In genomic region chr17:66290097-66290722, GRCh38 we compare ENCODE assay signal across 11 cellular contexts. TPM values are rescaled to one million over a fixed set of nuclear protein-coding genes. Genes with fewer than 3 reads are reported as not detected.
DNase-seq lines count a peak whose midpoint lies in the region; ATAC-seq and TF ChIP-seq lines count a peak whose summit lies in the region.
"Had no signal": no experiment of that assay in that cellular context is flagged by ENCODE, and none has a peak within 500 bp of the region (broad histone marks: within the 10 kb centered on the region; RNA-seq: fewer than 3 reads in every experiment).

No MANE protein-coding gene starts in this region.

- H2AFZ ChIP-seq in SK-N-SH (ENCODE audit: low read depth): no peak overlapping the region

- DNase-seq in BE2C (peak; percentile 14), GM12865 (ENCODE audit: low read depth) (peak; percentile 15), SK-N-SH (peak; percentile 58), glomerular visceral epithelial cell (ENCODE audit: extremely low spot score) (peak; percentile 14), ascending aorta (ENCODE audit: low spot score in 2 of 2) (no peak)
- no peak for DNase-seq in CD4-positive, alpha-beta memory T cell
- DNase-seq: activated CD4-positive, alpha-beta T cell treated with anti-CD3 and anti-CD28 coated beads, Interleukin-2, amount 10 ng/mL, durations not matched to agents 7 days and 5 days; DMS79 treated with DMSO at 0.1 percent for 48 hours; erythroblast had no signal

- ATAC-seq in HG02678 (IDR thresholded peaks at IDR 0.05; ENCODE audit: unreplicated experiment) (no peak), GM21423 (IDR thresholded peaks at IDR 0.05; ENCODE audit: unreplicated experiment) (no peak)

- no peaks in the 10 kb centered on the region for H3K27me3 ChIP-seq in BE2C
- H3K27me3 ChIP-seq in SK-N-SH (ENCODE audit: insufficient read depth): no peaks in the 10 kb centered on the region
- no peaks in the 10 kb centered on the region for H3K27me3 ChIP-seq in ascending aorta
- no peaks in the 10 kb centered on the region for H3K27me3 ChIP-seq in CD4-positive, alpha-beta memory T cell (ENCODE audit: insufficient read depth, low read length)

- TF ChIP-seq CTCF in BE2C (IDR thresholded peaks at IDR 0.05; ENCODE audit: low read depth, low read length) (peak; percentile 56), GM12865 (IDR thresholded peaks at IDR 0.05; ENCODE audit: insufficient read depth, low read depth, low read length, missing control alignments) (peak; percentile 14), SK-N-SH (IDR thresholded peaks at IDR 0.05) (peak; percentile 46), ascending aorta (IDR thresholded peaks at IDR 0.05) (no peak)

- peaks cover 0 to 3% of the 10 kb centered on the region in 2 donors for H3K36me3 Mint-ChIP-seq in CD4-positive, alpha-beta memory T cell

- WGBS in SK-N-SH (ENCODE audit: low lambda C conversion rate): 89% methylated on average over 4 of the region's 4 CpGs

- H3K4me3 Mint-ChIP-seq in CD4-positive, alpha-beta memory T cell: peak overlapping the region in 1 of 8 donors; percentile 17
- H3K4me3 Mint-ChIP-seq: activated CD4-positive, alpha-beta T cell treated with anti-CD3 and anti-CD28 coated beads, Interleukin-2, amount 10 ng/mL, durations not matched to agents 7 days and 5 days had no signal

- CTCF ChIA-PET in SK-N-SH (lab: Yijun Ruan, JAX): interaction anchor here (0.6 to 1.0 kb wide), 4 partner anchors 14 to 373 kb away, joined by 3 to 4 read pairs (median 3); no protein-coding TSS in a partner anchor
- CTCF ChIA-PET in CD4-positive, alpha-beta memory T cell (lab: Charles Lee; ENCODE audit: partially characterized antibody): interaction anchor here (0.8 to 1.5 kb wide), 3 partner anchors 11 to 277 kb away, joined by 3 to 6 read pairs (median 3); no protein-coding TSS in a partner anchor

- H3K9me3 ChIP-seq in BE2C (no peaks in the 10 kb centered on the region), SK-N-SH (no peaks in the 10 kb centered on the region), ascending aorta (no peaks in the 10 kb centered on the region)
- H3K9me3 ChIP-seq in CD4-positive, alpha-beta memory T cell (ENCODE audit: control insufficient read depth in 1 of 2, low read length in 2 of 2): no peaks in the 10 kb centered on the region

- peak overlapping the region in 2 of 7 donors; percentile 28 to 41 for H3K27ac Mint-ChIP-seq in CD4-positive, alpha-beta memory T cell

- no peaks in the 10 kb centered on the region for H4K20me1 ChIP-seq in SK-N-SH (ENCODE audit: insufficient read depth)

- no peaks in the 10 kb centered on the region for H3K9me2 ChIP-seq in SK-N-SH

- no peak overlapping the region for H3K4me2 ChIP-seq in SK-N-SH

- no peaks in the 10 kb centered on the region for H3K27me3 Mint-ChIP-seq in CD4-positive, alpha-beta memory T cell
- H3K27me3 Mint-ChIP-seq: activated CD4-positive, alpha-beta T cell treated with anti-CD3 and anti-CD28 coated beads, Interleukin-2, amount 10 ng/mL, durations not matched to agents 7 days and 5 days had no signal

- TF ChIP-seq RAD21 in SK-N-SH (IDR thresholded peaks at IDR 0.05; ENCODE audit: low read length): peak; percentile 78

- no peaks in the 10 kb centered on the region for H3K79me2 ChIP-seq in SK-N-SH (ENCODE audit: insufficient read depth)

- H3K9me3 Mint-ChIP-seq in CD4-positive, alpha-beta memory T cell: no peaks in the 10 kb centered on the region

- no peak for TF ChIP-seq EP300 in SK-N-SH (IDR thresholded peaks at IDR 0.05; ENCODE audit: borderline replicate concordance in 1 of 2, low read depth in 1 of 2, low read length in 1 of 2)

- POLR2A ChIA-PET in SK-N-SH (lab: Yijun Ruan, JAX): no interaction called here
- POLR2A ChIA-PET in CD4-positive, alpha-beta memory T cell (lab: Charles Lee; ENCODE audit: partially characterized antibody): no interaction called here

- H3K4me3 ChIP-seq in BE2C (ENCODE audit: low read depth, low read length) (no peak overlapping the region), GM12865 (ENCODE audit: low read depth, low read length) (no peak overlapping the region), SK-N-SH (ENCODE audit: low read depth in 2 of 2, low read length in 1 of 2) (no peak overlapping the region), ascending aorta (no peak overlapping the region)
- H3K4me3 ChIP-seq in CD4-positive, alpha-beta memory T cell (ENCODE audit: low read length in 2 of 2): no peak overlapping the region

- intact Hi-C loops in ascending aorta (cut with DNase I): no loop called here
- intact Hi-C loops in CD4-positive, alpha-beta memory T cell (cut with micrococcal nuclease): no loop called here

- H3K27ac ChIP-seq in SK-N-SH (ENCODE audit: low read depth in 2 of 2, low read length in 1 of 2) (no peak overlapping the region), ascending aorta (no peak overlapping the region)
- no peak overlapping the region for H3K27ac ChIP-seq in CD4-positive, alpha-beta memory T cell (ENCODE audit: low read depth, low read length)

- H3K4me1 ChIP-seq in BE2C (0 out of 2 replicates have a peak, but pooled peaks cover 4% of the 10 kb centered on the region), SK-N-SH (ENCODE audit: control insufficient read depth in 1 of 2, insufficient read depth in 2 of 2, low read depth in 1 of 2, low read length in 1 of 2) (no peaks in the 10 kb centered on the region), ascending aorta (no peaks in the 10 kb centered on the region)
- peaks cover 21% of the 10 kb centered on the region for H3K4me1 ChIP-seq in CD4-positive, alpha-beta memory T cell (ENCODE audit: insufficient read depth, low read length)

- peaks cover 21 to 41% (median 27%) of the 10 kb centered on the region in 4 donors for H3K4me1 Mint-ChIP-seq in CD4-positive, alpha-beta memory T cell

- peaks cover 4% of the 10 kb centered on the region for H3F3A ChIP-seq in SK-N-SH (replicated peaks; ENCODE audit: insufficient read depth)

- no peak overlapping the region for H3K9ac ChIP-seq in SK-N-SH

- H3K36me3 ChIP-seq in BE2C: no peaks in the 10 kb centered on the region
- H3K36me3 ChIP-seq in SK-N-SH (replicated peaks in 1 of 2; ENCODE audit: control insufficient read depth in 1 of 2, insufficient read depth in 2 of 2, low read length in 1 of 2): no peaks in the 10 kb centered on the region
- no peaks in the 10 kb centered on the region for H3K36me3 ChIP-seq in ascending aorta
- H3K36me3 ChIP-seq in CD4-positive, alpha-beta memory T cell (ENCODE audit: insufficient read depth, low read length): no peaks in the 10 kb centered on the region

TF ChIP-seq in SK-N-SH, 30 proteins besides CTCF, POLR2A, EP300 and RAD21:
- TF ChIP-seq SMC3 (IDR thresholded peaks at IDR 0.05; ENCODE audit: low read depth, low read length): peak; percentile 52; the same call in 1 of the 2 replicates
- no peak for TF ChIP-seq PBX3 (IDR thresholded peaks at IDR 0.05)

RNA-seq across cellular contexts. Expression of gene PRKCA, which starts 12.2 kb away (rescaled TPM):
- 38.2 TPM for polyA plus RNA-seq in BE2C (2012; ENCODE audit: insufficient read depth, insufficient read length, low read depth)
- polyA plus RNA-seq in SK-N-SH (2012; rRNA removed): 108 and 123 TPM in 2 replicates
- polyA plus RNA-seq in SK-N-SH (2012; cell fraction: cytosol; rRNA removed): 111 and 128 TPM in 2 replicates
- 126 and 178 TPM in 2 replicates for polyA plus RNA-seq in SK-N-SH (2012; cell fraction: nucleus; rRNA removed)
- total RNA-seq in ascending aorta: 3.2 TPM
- total RNA-seq in CD4-positive, alpha-beta memory T cell: 100 to 1,000 TPM; 107 TPM
- polyA plus RNA-seq in CD4-positive, alpha-beta memory T cell: 1 to 10 TPM; 1.1 to 5.3 TPM

Comparison
In these comparisons a context has a peak if more than half of its experiments do, and no peak if none do; other contexts are left out.
1. DNase-seq: peak in BE2C (single experiment), GM12865 (single experiment), SK-N-SH (single experiment) and glomerular visceral epithelial cell (single experiment); none in ascending aorta (0 of 2) and CD4-positive, alpha-beta memory T cell (0 of 5).
2. CTCF ChIP-seq: peak in BE2C (single experiment), GM12865 (single experiment) and SK-N-SH (single experiment); none in ascending aorta (0 of 3).
3. RNA of gene PRKCA, which starts 12.2 kb away (total RNA-seq): 107 TPM in CD4-positive, alpha-beta memory T cell; 3.2 TPM in ascending aorta (single experiment); every median in the first group is over 10 times any median in the second.